Comparison of ENCODE assay signal across 6 cellular contexts in genomic region chr1:2876846-2877245, GRCh38.
"Had no signal": no experiment of that assay in that cellular context is flagged by ENCODE, and none has a peak within 500 bp of the region (broad histone marks: within the 10 kb centered on the region; RNA-seq: fewer than 3 reads in every experiment).

No MANE protein-coding gene starts in this region.

- FAIRE-seq: HTR-8/SVneo, K562 had no signal

- ATAC-seq: K562 had no signal

- H3K27ac ChIP-seq: HL-60 had no signal

- H3K4me3 ChIP-seq: K562 had no signal

- DNase-seq: IMR-90, KBM-7, KG1 had no signal
